ENCODE assay signal across 17 cellular contexts in the genomic region with DNA sequence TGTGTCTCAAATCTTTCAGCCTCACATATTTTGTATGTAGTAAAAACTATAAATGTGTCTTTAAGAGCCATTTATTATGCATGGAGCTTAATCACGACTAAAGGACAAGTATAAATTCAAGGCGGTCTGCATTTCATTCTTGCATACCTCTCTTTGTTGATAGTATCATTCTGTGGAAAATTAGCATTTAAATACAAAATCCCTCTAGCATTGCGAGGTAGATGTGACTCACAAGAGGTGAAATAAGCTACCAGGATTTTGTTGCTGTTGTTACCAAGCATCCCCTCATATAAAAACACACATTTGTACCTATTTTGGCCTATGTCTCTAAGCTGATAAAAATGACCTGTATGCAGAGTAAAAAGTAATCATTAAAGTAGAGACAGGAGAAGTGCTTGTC.
DNase-seq lines count a peak whose midpoint lies in the region; FAIRE-seq and TF ChIP-seq lines count a peak whose summit lies in the region.
"Had no signal": no experiment of that assay in that cellular context is flagged by ENCODE, and none has a peak within 500 bp of the region (broad histone marks: within the 10 kb centered on the region; RNA-seq: fewer than 3 reads in every experiment).

No MANE protein-coding gene starts in this region.

- peaks cover 9% of the 10 kb centered on the region for H3K4me1 ChIP-seq in astrocyte (ENCODE audit: insufficient read depth, low read length)
- peaks cover 23% of the 10 kb centered on the region for H3K4me1 ChIP-seq in iPS-18a (ENCODE audit: control insufficient read depth, low read depth, low read length)
- no peaks in the 10 kb centered on the region for H3K4me1 ChIP-seq in SJCRH30

- peak overlapping the region; percentile 15 for H3K4me2 ChIP-seq in astrocyte (ENCODE audit: low read length)

- H3K27me3 ChIP-seq in H7 (ENCODE audit: control insufficient read depth, insufficient read depth, low read length) (no peaks in the 10 kb centered on the region), astrocyte (ENCODE audit: insufficient read depth, low read length) (no peaks in the 10 kb centered on the region), iPS-18a (ENCODE audit: control insufficient read depth, insufficient read depth, low read length) (no peaks in the 10 kb centered on the region), SJCRH30 (no peaks in the 10 kb centered on the region; the same call in 1 of the 2 replicates)

- H2AFZ ChIP-seq in astrocyte (ENCODE audit: low read depth, low read length) = peak overlapping the region; percentile 33

- H3K9me3 ChIP-seq in astrocyte (ENCODE audit: insufficient read depth, low read depth, low read length) (no peaks in the 10 kb centered on the region), iPS-18a (ENCODE audit: control insufficient read depth, low read depth, low read length) (no peaks in the 10 kb centered on the region), SJCRH30 (replicated peaks) (0 out of 2 replicates have a peak, but pooled peaks cover 3% of the 10 kb centered on the region)

- no peak for TF ChIP-seq CTCF in astrocyte (IDR thresholded peaks at IDR 0.05; ENCODE audit: insufficient read depth, low read depth, low read length)

- H3K4me3 ChIP-seq in H7 (ENCODE audit: insufficient read depth, low read depth, low read length) = no peak overlapping the region
- H3K4me3 ChIP-seq in astrocyte (ENCODE audit: insufficient read depth, low read depth, low read length) = no peak overlapping the region
- H3K4me3 ChIP-seq in iPS-18a (ENCODE audit: low read length) = peak overlapping the region; percentile 36
- no peak overlapping the region for H3K4me3 ChIP-seq in SJCRH30

- no peaks in the 10 kb centered on the region for H3K36me3 ChIP-seq in H7 (replicated peaks; ENCODE audit: control insufficient read depth, insufficient read depth, low read length)
- no peaks in the 10 kb centered on the region for H3K36me3 ChIP-seq in astrocyte (ENCODE audit: insufficient read depth, low read length)
- H3K36me3 ChIP-seq in iPS-18a (ENCODE audit: control insufficient read depth, low read depth, low read length) = no peaks in the 10 kb centered on the region
- H3K36me3 ChIP-seq in SJCRH30 = no peaks in the 10 kb centered on the region

- H3K9ac ChIP-seq in astrocyte (ENCODE audit: low read length) (no peak overlapping the region), iPS-18a (ENCODE audit: low read length) (no peak overlapping the region)

- H3K27ac Mint-ChIP-seq in astrocyte (ENCODE audit: unreplicated experiment) = no peak overlapping the region
- H3K27ac Mint-ChIP-seq: B cell; CD4-positive, alpha-beta T cell had no signal

- peak; percentile 18 for DNase-seq in H7
- DNase-seq in M059J (ENCODE audit: low read depth) = peak; percentile 76
- DNase-seq in astrocyte (ENCODE audit: low read depth) = peak; percentile 10
- DNase-seq in DMS153 (lab: John Stamatoyannopoulos, UW) = no peak
- DNase-seq in effector CD8-positive, alpha-beta T cell (lab: John Stamatoyannopoulos, UW) = no peak
- no peak for DNase-seq in SJCRH30
- DNase-seq in pons (ENCODE audit: low spot score) = no peak
- DNase-seq: ACHN; C1 segment of cervical spinal cord; CD4-positive, alpha-beta T cell; DMS79 treated with DMSO at 0.1 percent for 48 hours; EL; GOT3 had no signal

- H3K27ac ChIP-seq in astrocyte (ENCODE audit: low read depth, low read length) = peak overlapping the region; percentile 60
- peak overlapping the region; percentile 85 for H3K27ac ChIP-seq in iPS-18a (ENCODE audit: low read length)
- H3K27ac ChIP-seq in SJCRH30 = no peak overlapping the region

- H3K27me3 Mint-ChIP-seq in astrocyte (ENCODE audit: low read depth, unreplicated experiment) = no peaks in the 10 kb centered on the region
- H3K27me3 Mint-ChIP-seq: B cell; CD4-positive, alpha-beta T cell had no signal

- no peaks in the 10 kb centered on the region for H3K36me3 Mint-ChIP-seq in astrocyte (ENCODE audit: low read depth, unreplicated experiment)

- H4K20me1 ChIP-seq in astrocyte (ENCODE audit: insufficient read depth, low read length) = no peaks in the 10 kb centered on the region

- H3K4me3 Mint-ChIP-seq in astrocyte (ENCODE audit: unreplicated experiment) = no peak overlapping the region
- H3K4me3 Mint-ChIP-seq: B cell; CD4-positive, alpha-beta T cell had no signal

- no peak for FAIRE-seq in astrocyte (lab: Jason Lieb, UNC)
- FAIRE-seq: G401.6, GM12891 had no signal

- peaks cover 3% of the 10 kb centered on the region for H3K4me1 Mint-ChIP-seq in astrocyte (ENCODE audit: low read depth, unreplicated experiment)
- H3K4me1 Mint-ChIP-seq: B cell had no signal

- no peaks in the 10 kb centered on the region for H3K79me2 ChIP-seq in astrocyte (ENCODE audit: insufficient read depth, low read length)

- H3K9me3 Mint-ChIP-seq in astrocyte (ENCODE audit: unreplicated experiment) = peaks cover 1% of the 10 kb centered on the region

Comparison
In these comparisons a context has a peak if more than half of its experiments do, and no peak if none do; other contexts are left out.
1. DNase-seq: peak in H7 (single experiment), M059J (single experiment) and astrocyte (single experiment); none in DMS153 (single experiment), effector CD8-positive, alpha-beta T cell (single experiment), SJCRH30 (0 of 2) and pons (single experiment).